8 cellular contexts compared by ENCODE assay signal in genomic region chr14:32560213-32560857, GRCh38.
DNase-seq lines count a peak whose midpoint lies in the region; ATAC-seq and TF ChIP-seq lines count a peak whose summit lies in the region.

No MANE protein-coding gene starts in this region.

- intact Hi-C loops in adrenal gland (cut with DNase I), result no loop called here
- intact Hi-C loops in heart right ventricle (cut with DNase I), result loop anchor here in 2 of 10 donors (5.0 kb wide), 1 partner anchor 488 kb away; no protein-coding TSS in a partner anchor
- intact Hi-C loops in prostate gland (cut with DNase I), result loop anchor here (5.0 kb wide), 2 partner anchors 93 to 308 kb away; no protein-coding TSS in a partner anchor

- WGBS in adrenal gland, 4 donors, result 23 to 27% (median 24%) methylated on average over 9 of the region's 9 CpGs
- 25% methylated on average over 9 of the region's 9 CpGs for WGBS in heart right ventricle, 2 donors
- 28% methylated on average over 9 of the region's 9 CpGs for WGBS in prostate gland

- TF ChIP-seq CTCF in adrenal gland (IDR thresholded peaks at IDR 0.05) (peak; percentile 81 to 95 (median 94)), heart right ventricle (IDR thresholded peaks at IDR 0.05) (peak; percentile 30 to 87 (median 81)), prostate gland (IDR thresholded peaks at IDR 0.05) (peak; percentile 61 to 92 (median 75))

- DNase-seq in Caki2 (ENCODE audit: low read depth), result peak; percentile 42
- DNase-seq in HS-5 (ENCODE audit: low read depth), result peak; percentile 38
- peak; percentile 57 for DNase-seq in NCI-H82 treated with DMSO at 0.1 percent for 48 hours (lab: John Stamatoyannopoulos, UW; ENCODE audit: unreplicated experiment)
- peak; percentile 49 to 83 (median 58) for DNase-seq in adrenal gland
- peak in 1 of 2 donors; percentile 55 for DNase-seq in heart right ventricle
- peak; percentile 60 for DNase-seq in prostate gland (ENCODE audit: low spot score)
- no peak for DNase-seq in GOT3 (lab: John Stamatoyannopoulos, UW)

- ATAC-seq in GM19372 (IDR thresholded peaks at IDR 0.05; ENCODE audit: low read depth, unreplicated experiment) (peak; percentile 71), heart right ventricle (peak; percentile 49 to 86 (median 74))

- peaks cover 0 to 26% of the 10 kb centered on the region in 2 donors for H3K4me1 ChIP-seq in adrenal gland (replicated peaks in 1 of 2)
- H3K4me1 ChIP-seq in heart right ventricle, result peaks cover 7 to 49% (median 29%) of the 10 kb centered on the region in 9 donors
- H3K4me1 ChIP-seq in prostate gland (replicated peaks), result peaks cover 3% of the 10 kb centered on the region

- H3K27me3 ChIP-seq in adrenal gland, result no peaks in the 10 kb centered on the region
- no peaks in the 10 kb centered on the region for H3K27me3 ChIP-seq in heart right ventricle
- no peaks in the 10 kb centered on the region for H3K27me3 ChIP-seq in prostate gland (replicated peaks; ENCODE audit: insufficient read depth)

- in situ Hi-C loops in Caki2 (cut with HindIII; ENCODE audit: low pct_unique_long_range_greater_than_20kb, low sequenced_read_pairs), result no loop called here

- H3K9me3 ChIP-seq in adrenal gland (replicated peaks in 1 of 3) (no peaks in the 10 kb centered on the region), heart right ventricle (no peaks in the 10 kb centered on the region), prostate gland (no peaks in the 10 kb centered on the region)

- no peak for TF ChIP-seq POLR2A in adrenal gland (IDR thresholded peaks at IDR 0.05)
- TF ChIP-seq POLR2A in prostate gland (IDR thresholded peaks at IDR 0.05), result no peak

- H3K4me3 ChIP-seq in adrenal gland, result no peak overlapping the region
- no peak overlapping the region for H3K4me3 ChIP-seq in heart right ventricle
- H3K4me3 ChIP-seq in prostate gland, result no peak overlapping the region

- no peak overlapping the region for H3K27ac ChIP-seq in adrenal gland
- peak overlapping the region in 6 of 10 donors; percentile 5 to 58 (median 47) for H3K27ac ChIP-seq in heart right ventricle
- no peak overlapping the region for H3K27ac ChIP-seq in prostate gland

- no peaks in the 10 kb centered on the region for H3K36me3 ChIP-seq in adrenal gland (replicated peaks in 1 of 2)
- H3K36me3 ChIP-seq in heart right ventricle, result peaks cover 0 to 4% (median 0%) of the 10 kb centered on the region in 9 donors
- H3K36me3 ChIP-seq in prostate gland, result no peaks in the 10 kb centered on the region

Comparison
In these comparisons a context has a peak if more than half of its experiments do, and no peak if none do; other contexts are left out.
1. H3K27ac ChIP-seq: peak in heart right ventricle (6 of 10); none in adrenal gland (0 of 5) and prostate gland (0 of 2).
2. Peak in every context shown above with its lines, with median percentiles within 50 percentile points of each other: CTCF ChIP-seq.